Comparison of ENCODE assay signal across 24 cellular contexts in genomic region chr18:5466256-5466655, GRCh38.
DNase-seq lines count a peak whose midpoint lies in the region; ATAC-seq, FAIRE-seq and TF ChIP-seq lines count a peak whose summit lies in the region.
"Had no signal": no experiment of that assay in that cellular context is flagged by ENCODE, and none has a peak within 500 bp of the region (broad histone marks: within the 10 kb centered on the region; RNA-seq: fewer than 3 reads in every experiment).

No MANE protein-coding gene starts in this region.

- intact Hi-C loops in heart right ventricle (cut with DNase I): no loop called here

- H3K4me3 ChIP-seq in heart right ventricle (no peak overlapping the region), right atrium auricular region (no peak overlapping the region)
- H3K4me3 ChIP-seq: A549, dorsolateral prefrontal cortex, upper lobe of left lung had no signal

- H3K27me3 ChIP-seq in heart right ventricle (peaks cover 0 to 5% (median 0%) of the 10 kb centered on the region in 7 donors), right atrium auricular region (no peaks in the 10 kb centered on the region)
- H3K27me3 ChIP-seq: dorsolateral prefrontal cortex, upper lobe of left lung had no signal

- WGBS in heart right ventricle, 2 donors: 73 to 79% methylated on average over 5 of the region's 5 CpGs

- peak in 6 of 8 donors; percentile 24 to 49 (median 30) for ATAC-seq in heart right ventricle
- ATAC-seq in stimulated activated naive CD8-positive, alpha-beta T cell treated with anti-CD3 and anti-CD28 coated beads, Interleukin-15, amount 100 ng/mL, for 72 hours: no peak
- ATAC-seq: A549; activated T-helper 17 cell treated with anti-CD3 and anti-CD28 coated beads, Interleukin-2, amount 50 U/mL, for 72 hours; Panc1 had no signal

- H3K4me3 Mint-ChIP-seq in stimulated activated naive CD8-positive, alpha-beta T cell treated with anti-CD3 and anti-CD28 coated beads, Interleukin-15, amount 100 ng/mL, for 72 hours: no peak overlapping the region
- H3K4me3 Mint-ChIP-seq: activated T-helper 17 cell treated with anti-CD3 and anti-CD28 coated beads, Interleukin-2, amount 50 U/mL, for 72 hours; CD8-positive, alpha-beta memory T cell; HFFc6; stimulated activated naive CD8-positive, alpha-beta T cell treated with anti-CD3 and anti-CD28 coated beads, Interleukin-15, Interleukin-2, amounts not matched to agents 100 ng/mL and 50 ng/mL, for 24 hours; T-helper 1 cell treated with Interleukin-12 subunit alpha and Interleukin-12 subunit beta and Interleukin-4 antibody, amounts not matched to agents 30 μg/mL and 1 μg/mL, for 36 hours had no signal

- peaks cover 21% of the 10 kb centered on the region for H3K27me3 Mint-ChIP-seq in stimulated activated naive CD8-positive, alpha-beta T cell treated with anti-CD3 and anti-CD28 coated beads, Interleukin-15, amount 100 ng/mL, for 72 hours

- H3K4me1 Mint-ChIP-seq in stimulated activated naive CD8-positive, alpha-beta T cell treated with anti-CD3 and anti-CD28 coated beads, Interleukin-15, amount 100 ng/mL, for 72 hours: no peaks in the 10 kb centered on the region
- H3K4me1 Mint-ChIP-seq: activated T-helper 17 cell treated with anti-CD3 and anti-CD28 coated beads, Interleukin-2, amount 50 U/mL, for 72 hours; CD8-positive, alpha-beta memory T cell had no signal

- peaks cover 0 to 40% (median 0%) of the 10 kb centered on the region in 9 donors for H3K4me1 ChIP-seq in heart right ventricle
- peaks cover 0 to 4% of the 10 kb centered on the region in 2 donors for H3K4me1 ChIP-seq in right atrium auricular region
- H3K4me1 ChIP-seq: A549 had no signal

- H3K27ac ChIP-seq in heart right ventricle: peak overlapping the region in 1 of 10 donors; percentile 85
- H3K27ac ChIP-seq in right atrium auricular region: no peak overlapping the region
- H3K27ac ChIP-seq: A549, upper lobe of left lung had no signal

- peak; percentile 63 for FAIRE-seq in urothelium cell line (lab: Jason Lieb, UNC)
- FAIRE-seq: A549, bronchial epithelial cell had no signal

- H3K36me3 ChIP-seq in heart right ventricle (no peaks in the 10 kb centered on the region), right atrium auricular region (no peaks in the 10 kb centered on the region)
- H3K36me3 ChIP-seq: upper lobe of left lung had no signal

- no peak for DNase-seq in heart right ventricle
- no peak for DNase-seq in right atrium auricular region (ENCODE audit: low spot score)
- peak; percentile 99 for DNase-seq in NOMO-1 treated with DMSO at 0.1 percent for 48 hours (lab: John Stamatoyannopoulos, UW; ENCODE audit: unreplicated experiment)
- peak; percentile 20 for DNase-seq in fibroblast of gingiva (ENCODE audit: low read depth)
- no peak for DNase-seq in urothelium cell line (ENCODE audit: low spot score)
- no peak for DNase-seq in NCI-H1105 treated with DMSO at 0.1 percent for 48 hours (lab: John Stamatoyannopoulos, UW)
- DNase-seq in stimulated activated CD4-positive, alpha-beta T cell treated with anti-CD3 and anti-CD28 coated beads, Interleukin-4, amount 100 ng/mL, for 24 hours: no peak
- no peak for DNase-seq in stimulated activated naive CD8-positive, alpha-beta T cell treated with anti-CD3 and anti-CD28 coated beads, Interleukin-15, amount 100 ng/mL, for 72 hours
- DNase-seq: activated CD8-positive, alpha-beta memory T cell treated with anti-CD3 and anti-CD28 coated beads for 24 hours; CD8-positive, alpha-beta memory T cell; dorsolateral prefrontal cortex; EL; erythroblast; HFFc6; midbrain; NCI-H2107; NCI-H526 treated with DMSO at 0.1 percent for 48 hours; upper lobe of left lung had no signal

- H3K9me3 Mint-ChIP-seq in stimulated activated naive CD8-positive, alpha-beta T cell treated with anti-CD3 and anti-CD28 coated beads, Interleukin-15, amount 100 ng/mL, for 72 hours: no peaks in the 10 kb centered on the region
- H3K9me3 Mint-ChIP-seq: activated T-helper 17 cell treated with anti-CD3 and anti-CD28 coated beads, Interleukin-2, amount 50 U/mL, for 72 hours; CD8-positive, alpha-beta memory T cell; stimulated activated naive CD8-positive, alpha-beta T cell treated with anti-CD3 and anti-CD28 coated beads, Interleukin-15, Interleukin-2, amounts not matched to agents 100 ng/mL and 50 ng/mL, for 24 hours; T-helper 1 cell treated with Interleukin-12 subunit alpha and Interleukin-12 subunit beta and Interleukin-4 antibody, amounts not matched to agents 30 μg/mL and 1 μg/mL, for 36 hours had no signal

- no peak overlapping the region for H3K27ac Mint-ChIP-seq in stimulated activated naive CD8-positive, alpha-beta T cell treated with anti-CD3 and anti-CD28 coated beads, Interleukin-15, amount 100 ng/mL, for 72 hours
- H3K27ac Mint-ChIP-seq: activated T-helper 17 cell treated with anti-CD3 and anti-CD28 coated beads, Interleukin-2, amount 50 U/mL, for 72 hours; CD8-positive, alpha-beta memory T cell; HFFc6; stimulated activated naive CD8-positive, alpha-beta T cell treated with anti-CD3 and anti-CD28 coated beads, Interleukin-15, Interleukin-2, amounts not matched to agents 100 ng/mL and 50 ng/mL, for 24 hours; T-helper 1 cell treated with Interleukin-12 subunit alpha and Interleukin-12 subunit beta and Interleukin-4 antibody, amounts not matched to agents 30 μg/mL and 1 μg/mL, for 36 hours had no signal

- TF ChIP-seq CTCF in heart right ventricle (IDR thresholded peaks at IDR 0.05): no peak
- TF ChIP-seq CTCF in right atrium auricular region (IDR thresholded peaks at IDR 0.05): no peak

- no peaks in the 10 kb centered on the region for H3K9me3 ChIP-seq in heart right ventricle
- H3K9me3 ChIP-seq in right atrium auricular region: no peaks in the 10 kb centered on the region
- H3K9me3 ChIP-seq: A549, upper lobe of left lung had no signal

Comparison
In these comparisons a context has a peak if more than half of its experiments do, and no peak if none do; other contexts are left out.
1. DNase-seq: peak in NOMO-1 treated with DMSO at 0.1 percent for 48 hours (single experiment) and fibroblast of gingiva (single experiment); none in heart right ventricle (0 of 2), right atrium auricular region (single experiment), urothelium cell line (single experiment), NCI-H1105 treated with DMSO at 0.1 percent for 48 hours (single experiment), stimulated activated CD4-positive, alpha-beta T cell treated with anti-CD3 and anti-CD28 coated beads, Interleukin-4, amount 100 ng/mL, for 24 hours (single experiment) and stimulated activated naive CD8-positive, alpha-beta T cell treated with anti-CD3 and anti-CD28 coated beads, Interleukin-15, amount 100 ng/mL, for 72 hours (0 of 2).